ENCODE assay signal across 1 cellular context in genomic region chr2:121701761-121702160, GRCh38.
TF ChIP-seq lines count a peak whose summit lies in the region.
"Not testable (repeated sequence)": the region's sequence is repeated elsewhere in the genome, so short reads cannot be mapped to it uniquely, and the experiment has no call there.

No MANE protein-coding gene starts in this region.

TF ChIP-seq in K562, 482 proteins besides CTCF, POLR2A, EP300 and RAD21:
- TF ChIP-seq ARID1B (IDR thresholded peaks at IDR 0.05): peak; percentile 58
- TF ChIP-seq DPF2 (IDR thresholded peaks at IDR 0.05): peak; percentile 45; the same call in 1 of the 2 replicates
- peak; percentile 49 for TF ChIP-seq SMARCA4 (IDR thresholded peaks at IDR 0.05)
- peak; percentile 69 for TF ChIP-seq TFAP4 (CRISPR knock-in tag; IDR thresholded peaks at IDR 0.05; ENCODE audit: borderline replicate concordance)
- peak; percentile 54; the same call in 1 of the 2 replicates for TF ChIP-seq MAFG (tag; conservative IDR thresholded peaks at IDR 0.05)
- TF ChIP-seq HDAC3 (IDR thresholded peaks at IDR 0.05; ENCODE audit: borderline replicate concordance, partially characterized antibody): peak; percentile 22
- TF ChIP-seq CBFA2T3 (IDR thresholded peaks at IDR 0.05): peak; percentile 64
- TF ChIP-seq FOSL1 (tag; conservative IDR thresholded peaks at IDR 0.05): peak; percentile 37; the same call in 1 of the 2 replicates
- peak; percentile 64 for TF ChIP-seq NFE2 (IDR thresholded peaks at IDR 0.05; ENCODE audit: low read depth)
- TF ChIP-seq ZNF584 (CRISPR knock-in tag; IDR thresholded peaks at IDR 0.05; ENCODE audit: low read depth): peak; percentile 53; the same call in 1 of the 2 replicates
- TF ChIP-seq CUX1 (CRISPR knock-in tag; IDR thresholded peaks at IDR 0.05): peak; percentile 91
- TF ChIP-seq JUND (IDR thresholded peaks at IDR 0.05; ENCODE audit: borderline replicate concordance, low read depth, low read length); TEAD4 (CRISPR knock-in tag; IDR thresholded peaks at IDR 0.05; ENCODE audit: borderline replicate concordance); NR2C2 (CRISPR knock-in tag; IDR thresholded peaks at IDR 0.05): not testable (repeated sequence)
- peak; percentile 16; the same call in 1 of the 3 replicates for TF ChIP-seq JUND (tag; IDR thresholded peaks at IDR 0.05; ENCODE audit: borderline replicate concordance, low read depth, low read length)
- peak; percentile 77 for TF ChIP-seq C11orf30 (IDR thresholded peaks at IDR 0.05; ENCODE audit: low read depth)
- TF ChIP-seq KDM1A (IDR thresholded peaks at IDR 0.05): peak; percentile 33 to 57; a peak in 1 of 4 replicates
- TF ChIP-seq, protein P1, sequence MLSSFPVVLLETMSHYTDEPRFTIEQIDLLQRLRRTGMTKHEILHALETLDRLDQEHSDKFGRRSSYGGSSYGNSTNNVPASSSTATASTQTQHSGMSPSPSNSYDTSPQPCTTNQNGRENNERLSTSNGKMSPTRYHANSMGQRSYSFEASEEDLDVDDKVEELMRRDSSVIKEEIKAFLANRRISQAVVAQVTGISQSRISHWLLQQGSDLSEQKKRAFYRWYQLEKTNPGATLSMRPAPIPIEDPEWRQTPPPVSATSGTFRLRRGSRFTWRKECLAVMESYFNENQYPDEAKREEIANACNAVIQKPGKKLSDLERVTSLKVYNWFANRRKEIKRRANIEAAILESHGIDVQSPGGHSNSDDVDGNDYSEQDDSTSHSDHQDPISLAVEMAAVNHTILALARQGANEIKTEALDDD (IDR thresholded peaks at IDR 0.05): peak; percentile 95
- peak; percentile 33; the same call in 1 of the 2 replicates for TF ChIP-seq CTBP1 (IDR thresholded peaks at IDR 0.05; ENCODE audit: borderline replicate concordance)
- TF ChIP-seq TCF3 (CRISPR knock-in tag; IDR thresholded peaks at IDR 0.05): peak; percentile 69
- TF ChIP-seq MAFF (IDR thresholded peaks at IDR 0.05; ENCODE audit: low read length): peak; percentile 10; the same call in 1 of the 2 replicates
- TF ChIP-seq GATA2 (CRISPR knock-in tag; IDR thresholded peaks at IDR 0.05): 0 out of 2 replicates have a peak, but pooled peaks have one; percentile 15
- 0 out of 2 replicates have a peak, but pooled peaks have one; percentile 17 for TF ChIP-seq GABPA (tag; conservative IDR thresholded peaks at IDR 0.05; ENCODE audit: low read depth)
- peak; percentile 35; the same call in 1 of the 2 replicates for TF ChIP-seq NCOR1 (IDR thresholded peaks at IDR 0.05)
- TF ChIP-seq, protein P2, sequence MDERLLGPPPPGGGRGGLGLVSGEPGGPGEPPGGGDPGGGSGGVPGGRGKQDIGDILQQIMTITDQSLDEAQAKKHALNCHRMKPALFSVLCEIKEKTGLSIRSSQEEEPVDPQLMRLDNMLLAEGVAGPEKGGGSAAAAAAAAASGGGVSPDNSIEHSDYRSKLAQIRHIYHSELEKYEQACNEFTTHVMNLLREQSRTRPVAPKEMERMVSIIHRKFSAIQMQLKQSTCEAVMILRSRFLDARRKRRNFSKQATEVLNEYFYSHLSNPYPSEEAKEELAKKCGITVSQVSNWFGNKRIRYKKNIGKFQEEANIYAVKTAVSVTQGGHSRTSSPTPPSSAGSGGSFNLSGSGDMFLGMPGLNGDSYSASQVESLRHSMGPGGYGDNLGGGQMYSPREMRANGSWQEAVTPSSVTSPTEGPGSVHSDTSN (CRISPR knock-in tag; IDR thresholded peaks at IDR 0.05; ENCODE audit: low read depth): not testable (repeated sequence)
- TF ChIP-seq, protein P2 (tag; conservative IDR thresholded peaks at IDR 0.05; ENCODE audit: low read depth): 0 out of 2 replicates have a peak, but pooled peaks have one; percentile 2
- 0 out of 2 replicates have a peak, but pooled peaks have one; percentile 53 for TF ChIP-seq MEF2D (tag; conservative IDR thresholded peaks at IDR 0.05; ENCODE audit: low read depth)
- TF ChIP-seq ZNF316 (IDR thresholded peaks at IDR 0.05): peak; percentile 85
- peak; percentile 41 for TF ChIP-seq TEAD4 (IDR thresholded peaks at IDR 0.05; ENCODE audit: low read length)
- TF ChIP-seq CBFA2T2 (conservative IDR thresholded peaks at IDR 0.05): 0 out of 2 replicates have a peak, but pooled peaks have one; percentile 19
- 0 out of 2 replicates have a peak, but pooled peaks have one; percentile 28 for TF ChIP-seq NR2C2 (tag; IDR thresholded peaks at IDR 0.05)
